1 cellular context compared by ENCODE assay signal in the genomic region with DNA sequence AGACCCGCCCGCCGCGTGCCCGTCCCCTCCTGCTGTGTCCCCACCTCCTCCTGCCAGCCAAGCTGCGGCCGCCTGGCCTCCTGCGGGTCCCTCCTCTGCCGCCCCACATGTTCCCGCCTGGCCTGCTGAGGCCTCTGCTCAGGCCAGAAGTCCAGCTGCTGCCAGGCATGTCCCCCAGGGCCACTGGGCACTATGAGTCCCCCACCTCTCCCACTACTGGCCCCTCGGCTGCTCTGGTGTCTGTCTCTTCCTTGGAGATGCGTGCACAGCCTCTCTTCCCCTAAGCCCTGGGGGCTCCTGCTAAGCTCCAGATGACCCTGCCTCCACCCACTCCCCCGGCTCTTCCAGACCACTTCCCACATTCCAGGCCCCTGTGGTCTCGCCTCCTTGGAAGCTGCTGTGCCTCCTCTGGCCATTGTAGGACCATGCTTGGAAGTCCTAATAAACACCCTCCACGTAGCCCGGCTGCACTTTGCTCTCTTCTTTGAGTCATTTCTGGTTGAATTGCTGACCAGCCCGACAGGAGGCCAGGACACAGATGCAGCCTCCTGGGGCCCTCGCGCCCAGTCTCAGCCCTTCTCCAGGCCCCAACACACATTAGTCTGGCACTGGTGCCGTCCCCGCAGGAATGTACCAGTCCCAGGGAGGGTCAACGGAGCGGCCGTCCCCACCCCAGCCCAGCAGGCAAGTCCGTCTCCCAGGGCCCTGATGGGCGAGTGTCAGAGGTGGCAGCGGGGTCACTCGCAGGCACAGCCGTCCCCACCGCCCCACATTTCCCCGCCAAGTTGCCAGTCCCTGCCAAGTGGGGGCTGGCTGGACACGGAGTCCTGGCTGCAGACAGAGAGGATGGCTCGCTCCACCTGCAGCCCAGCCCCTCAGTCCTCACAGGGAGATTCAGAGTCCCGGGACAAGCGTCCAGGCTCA.
TF ChIP-seq lines count a peak whose summit lies in the region.

No MANE protein-coding gene starts in this region.

TF ChIP-seq in HepG2, 621 proteins besides CTCF, POLR2A, EP300 and RAD21 (continued from another document and continues in another):
- TF ChIP-seq TAF15 (IDR thresholded peaks at IDR 0.05; ENCODE audit: low read depth, low read length, poor library complexity, severe bottlenecking) (no peak), ZNF747 (CRISPR knock-in tag; IDR thresholded peaks at IDR 0.05; ENCODE audit: borderline replicate concordance) (peak; percentile 49; the same call in 1 of the 2 replicates), ELF3 (CRISPR knock-in tag; IDR thresholded peaks at IDR 0.05) (peak; percentile 42; the same call in 1 of the 2 replicates), NCOA5 (CRISPR knock-in tag; IDR thresholded peaks at IDR 0.05) (no peak), RCOR2 (CRISPR knock-in tag; IDR thresholded peaks at IDR 0.05) (no peak), ZNF570 (CRISPR knock-in tag; IDR thresholded peaks at IDR 0.05; ENCODE audit: borderline replicate concordance) (no peak), ZFAT (CRISPR knock-in tag; conservative IDR thresholded peaks at IDR 0.05) (no peak), STAG1 (CRISPR knock-in tag; IDR thresholded peaks at IDR 0.05) (no peak), PLRG1 (conservative IDR thresholded peaks at IDR 0.05) (no peak), ZNF713 (CRISPR knock-in tag; IDR thresholded peaks at IDR 0.05) (0 out of 2 replicates have a peak, but pooled peaks have one; percentile 63), ZNF333 (CRISPR knock-in tag; IDR thresholded peaks at IDR 0.05; ENCODE audit: borderline replicate concordance) (0 out of 2 replicates have a peak, but pooled peaks have one; percentile 6), ISL2 (CRISPR knock-in tag; IDR thresholded peaks at IDR 0.05) (no peak), MTA3 (CRISPR knock-in tag; IDR thresholded peaks at IDR 0.05) (no peak), BCL6 (CRISPR knock-in tag; IDR thresholded peaks at IDR 0.05) (peak; percentile 18; the same call in 1 of the 2 replicates), MTF1 (CRISPR knock-in tag; IDR thresholded peaks at IDR 0.05) (no peak), ZNF136 (CRISPR knock-in tag; IDR thresholded peaks at IDR 0.05; ENCODE audit: low read depth) (no peak), SP1 (IDR thresholded peaks at IDR 0.05) (no peak), SP1 (CRISPR knock-in tag; IDR thresholded peaks at IDR 0.05) (no peak), ZBTB38 (CRISPR knock-in tag; IDR thresholded peaks at IDR 0.05) (peak; percentile 79), ZNF605 (CRISPR knock-in tag; IDR thresholded peaks at IDR 0.05) (no peak), GTF2F1 (IDR thresholded peaks at IDR 0.05; ENCODE audit: low read length) (no peak), MYNN (CRISPR knock-in tag; IDR thresholded peaks at IDR 0.05; ENCODE audit: low read depth) (no peak), GFI1 (CRISPR knock-in tag; IDR thresholded peaks at IDR 0.05; ENCODE audit: borderline replicate concordance) (no peak)
- TF ChIP-seq, protein P1, sequence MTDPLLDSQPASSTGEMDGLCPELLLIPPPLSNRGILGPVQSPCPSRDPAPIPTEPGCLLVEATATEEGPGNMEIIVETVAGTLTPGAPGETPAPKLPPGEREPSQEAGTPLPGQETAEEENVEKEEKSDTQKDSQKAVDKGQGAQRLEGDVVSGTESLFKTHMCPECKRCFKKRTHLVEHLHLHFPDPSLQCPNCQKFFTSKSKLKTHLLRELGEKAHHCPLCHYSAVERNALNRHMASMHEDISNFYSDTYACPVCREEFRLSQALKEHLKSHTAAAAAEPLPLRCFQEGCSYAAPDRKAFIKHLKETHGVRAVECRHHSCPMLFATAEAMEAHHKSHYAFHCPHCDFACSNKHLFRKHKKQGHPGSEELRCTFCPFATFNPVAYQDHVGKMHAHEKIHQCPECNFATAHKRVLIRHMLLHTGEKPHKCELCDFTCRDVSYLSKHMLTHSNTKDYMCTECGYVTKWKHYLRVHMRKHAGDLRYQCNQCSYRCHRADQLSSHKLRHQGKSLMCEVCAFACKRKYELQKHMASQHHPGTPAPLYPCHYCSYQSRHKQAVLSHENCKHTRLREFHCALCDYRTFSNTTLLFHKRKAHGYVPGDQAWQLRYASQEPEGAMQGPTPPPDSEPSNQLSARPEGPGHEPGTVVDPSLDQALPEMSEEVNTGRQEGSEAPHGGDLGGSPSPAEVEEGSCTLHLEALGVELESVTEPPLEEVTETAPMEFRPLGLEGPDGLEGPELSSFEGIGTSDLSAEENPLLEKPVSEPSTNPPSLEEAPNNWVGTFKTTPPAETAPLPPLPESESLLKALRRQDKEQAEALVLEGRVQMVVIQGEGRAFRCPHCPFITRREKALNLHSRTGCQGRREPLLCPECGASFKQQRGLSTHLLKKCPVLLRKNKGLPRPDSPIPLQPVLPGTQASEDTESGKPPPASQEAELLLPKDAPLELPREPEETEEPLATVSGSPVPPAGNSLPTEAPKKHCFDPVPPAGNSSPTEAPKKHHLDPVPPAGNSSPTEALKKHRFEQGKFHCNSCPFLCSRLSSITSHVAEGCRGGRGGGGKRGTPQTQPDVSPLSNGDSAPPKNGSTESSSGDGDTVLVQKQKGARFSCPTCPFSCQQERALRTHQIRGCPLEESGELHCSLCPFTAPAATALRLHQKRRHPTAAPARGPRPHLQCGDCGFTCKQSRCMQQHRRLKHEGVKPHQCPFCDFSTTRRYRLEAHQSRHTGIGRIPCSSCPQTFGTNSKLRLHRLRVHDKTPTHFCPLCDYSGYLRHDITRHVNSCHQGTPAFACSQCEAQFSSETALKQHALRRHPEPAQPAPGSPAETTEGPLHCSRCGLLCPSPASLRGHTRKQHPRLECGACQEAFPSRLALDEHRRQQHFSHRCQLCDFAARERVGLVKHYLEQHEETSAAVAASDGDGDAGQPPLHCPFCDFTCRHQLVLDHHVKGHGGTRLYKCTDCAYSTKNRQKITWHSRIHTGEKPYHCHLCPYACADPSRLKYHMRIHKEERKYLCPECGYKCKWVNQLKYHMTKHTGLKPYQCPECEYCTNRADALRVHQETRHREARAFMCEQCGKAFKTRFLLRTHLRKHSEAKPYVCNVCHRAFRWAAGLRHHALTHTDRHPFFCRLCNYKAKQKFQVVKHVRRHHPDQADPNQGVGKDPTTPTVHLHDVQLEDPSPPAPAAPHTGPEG (CRISPR knock-in tag; IDR thresholded peaks at IDR 0.05): peak; percentile 46; the same call in 1 of the 2 replicates
- TF ChIP-seq, protein P2, sequence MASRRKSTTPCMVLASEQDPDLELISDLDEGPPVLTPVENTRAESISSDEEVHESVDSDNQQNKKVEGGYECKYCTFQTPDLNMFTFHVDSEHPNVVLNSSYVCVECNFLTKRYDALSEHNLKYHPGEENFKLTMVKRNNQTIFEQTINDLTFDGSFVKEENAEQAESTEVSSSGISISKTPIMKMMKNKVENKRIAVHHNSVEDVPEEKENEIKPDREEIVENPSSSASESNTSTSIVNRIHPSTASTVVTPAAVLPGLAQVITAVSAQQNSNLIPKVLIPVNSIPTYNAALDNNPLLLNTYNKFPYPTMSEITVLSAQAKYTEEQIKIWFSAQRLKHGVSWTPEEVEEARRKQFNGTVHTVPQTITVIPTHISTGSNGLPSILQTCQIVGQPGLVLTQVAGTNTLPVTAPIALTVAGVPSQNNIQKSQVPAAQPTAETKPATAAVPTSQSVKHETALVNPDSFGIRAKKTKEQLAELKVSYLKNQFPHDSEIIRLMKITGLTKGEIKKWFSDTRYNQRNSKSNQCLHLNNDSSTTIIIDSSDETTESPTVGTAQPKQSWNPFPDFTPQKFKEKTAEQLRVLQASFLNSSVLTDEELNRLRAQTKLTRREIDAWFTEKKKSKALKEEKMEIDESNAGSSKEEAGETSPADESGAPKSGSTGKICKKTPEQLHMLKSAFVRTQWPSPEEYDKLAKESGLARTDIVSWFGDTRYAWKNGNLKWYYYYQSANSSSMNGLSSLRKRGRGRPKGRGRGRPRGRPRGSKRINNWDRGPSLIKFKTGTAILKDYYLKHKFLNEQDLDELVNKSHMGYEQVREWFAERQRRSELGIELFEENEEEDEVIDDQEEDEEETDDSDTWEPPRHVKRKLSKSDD (CRISPR knock-in tag; IDR thresholded peaks at IDR 0.05; ENCODE audit: low read depth): no peak
- TF ChIP-seq, protein P3, sequence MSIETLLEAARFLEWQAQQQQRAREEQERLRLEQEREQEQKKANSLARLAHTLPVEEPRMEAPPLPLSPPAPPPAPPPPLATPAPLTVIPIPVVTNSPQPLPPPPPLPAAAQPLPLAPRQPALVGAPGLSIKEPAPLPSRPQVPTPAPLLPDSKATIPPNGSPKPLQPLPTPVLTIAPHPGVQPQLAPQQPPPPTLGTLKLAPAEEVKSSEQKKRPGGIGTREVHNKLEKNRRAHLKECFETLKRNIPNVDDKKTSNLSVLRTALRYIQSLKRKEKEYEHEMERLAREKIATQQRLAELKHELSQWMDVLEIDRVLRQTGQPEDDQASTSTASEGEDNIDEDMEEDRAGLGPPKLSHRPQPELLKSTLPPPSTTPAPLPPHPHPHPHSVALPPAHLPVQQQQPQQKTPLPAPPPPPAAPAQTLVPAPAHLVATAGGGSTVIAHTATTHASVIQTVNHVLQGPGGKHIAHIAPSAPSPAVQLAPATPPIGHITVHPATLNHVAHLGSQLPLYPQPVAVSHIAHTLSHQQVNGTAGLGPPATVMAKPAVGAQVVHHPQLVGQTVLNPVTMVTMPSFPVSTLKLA (IDR thresholded peaks at IDR 0.05): no peak
- TF ChIP-seq, protein P4, sequence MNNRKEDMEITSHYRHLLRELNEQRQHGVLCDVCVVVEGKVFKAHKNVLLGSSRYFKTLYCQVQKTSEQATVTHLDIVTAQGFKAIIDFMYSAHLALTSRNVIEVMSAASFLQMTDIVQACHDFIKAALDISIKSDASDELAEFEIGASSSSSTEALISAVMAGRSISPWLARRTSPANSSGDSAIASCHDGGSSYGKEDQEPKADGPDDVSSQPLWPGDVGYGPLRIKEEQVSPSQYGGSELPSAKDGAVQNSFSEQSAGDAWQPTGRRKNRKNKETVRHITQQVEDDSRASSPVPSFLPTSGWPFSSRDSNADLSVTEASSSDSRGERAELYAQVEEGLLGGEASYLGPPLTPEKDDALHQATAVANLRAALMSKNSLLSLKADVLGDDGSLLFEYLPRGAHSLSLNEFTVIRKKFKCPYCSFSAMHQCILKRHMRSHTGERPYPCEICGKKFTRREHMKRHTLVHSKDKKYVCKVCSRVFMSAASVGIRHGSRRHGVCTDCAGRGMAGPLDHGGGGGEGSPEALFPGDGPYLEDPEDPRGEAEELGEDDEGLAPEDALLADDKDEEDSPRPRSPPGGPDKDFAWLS (CRISPR knock-in tag; IDR thresholded peaks at IDR 0.05; ENCODE audit: borderline replicate concordance): no peak
- TF ChIP-seq, protein P5, sequence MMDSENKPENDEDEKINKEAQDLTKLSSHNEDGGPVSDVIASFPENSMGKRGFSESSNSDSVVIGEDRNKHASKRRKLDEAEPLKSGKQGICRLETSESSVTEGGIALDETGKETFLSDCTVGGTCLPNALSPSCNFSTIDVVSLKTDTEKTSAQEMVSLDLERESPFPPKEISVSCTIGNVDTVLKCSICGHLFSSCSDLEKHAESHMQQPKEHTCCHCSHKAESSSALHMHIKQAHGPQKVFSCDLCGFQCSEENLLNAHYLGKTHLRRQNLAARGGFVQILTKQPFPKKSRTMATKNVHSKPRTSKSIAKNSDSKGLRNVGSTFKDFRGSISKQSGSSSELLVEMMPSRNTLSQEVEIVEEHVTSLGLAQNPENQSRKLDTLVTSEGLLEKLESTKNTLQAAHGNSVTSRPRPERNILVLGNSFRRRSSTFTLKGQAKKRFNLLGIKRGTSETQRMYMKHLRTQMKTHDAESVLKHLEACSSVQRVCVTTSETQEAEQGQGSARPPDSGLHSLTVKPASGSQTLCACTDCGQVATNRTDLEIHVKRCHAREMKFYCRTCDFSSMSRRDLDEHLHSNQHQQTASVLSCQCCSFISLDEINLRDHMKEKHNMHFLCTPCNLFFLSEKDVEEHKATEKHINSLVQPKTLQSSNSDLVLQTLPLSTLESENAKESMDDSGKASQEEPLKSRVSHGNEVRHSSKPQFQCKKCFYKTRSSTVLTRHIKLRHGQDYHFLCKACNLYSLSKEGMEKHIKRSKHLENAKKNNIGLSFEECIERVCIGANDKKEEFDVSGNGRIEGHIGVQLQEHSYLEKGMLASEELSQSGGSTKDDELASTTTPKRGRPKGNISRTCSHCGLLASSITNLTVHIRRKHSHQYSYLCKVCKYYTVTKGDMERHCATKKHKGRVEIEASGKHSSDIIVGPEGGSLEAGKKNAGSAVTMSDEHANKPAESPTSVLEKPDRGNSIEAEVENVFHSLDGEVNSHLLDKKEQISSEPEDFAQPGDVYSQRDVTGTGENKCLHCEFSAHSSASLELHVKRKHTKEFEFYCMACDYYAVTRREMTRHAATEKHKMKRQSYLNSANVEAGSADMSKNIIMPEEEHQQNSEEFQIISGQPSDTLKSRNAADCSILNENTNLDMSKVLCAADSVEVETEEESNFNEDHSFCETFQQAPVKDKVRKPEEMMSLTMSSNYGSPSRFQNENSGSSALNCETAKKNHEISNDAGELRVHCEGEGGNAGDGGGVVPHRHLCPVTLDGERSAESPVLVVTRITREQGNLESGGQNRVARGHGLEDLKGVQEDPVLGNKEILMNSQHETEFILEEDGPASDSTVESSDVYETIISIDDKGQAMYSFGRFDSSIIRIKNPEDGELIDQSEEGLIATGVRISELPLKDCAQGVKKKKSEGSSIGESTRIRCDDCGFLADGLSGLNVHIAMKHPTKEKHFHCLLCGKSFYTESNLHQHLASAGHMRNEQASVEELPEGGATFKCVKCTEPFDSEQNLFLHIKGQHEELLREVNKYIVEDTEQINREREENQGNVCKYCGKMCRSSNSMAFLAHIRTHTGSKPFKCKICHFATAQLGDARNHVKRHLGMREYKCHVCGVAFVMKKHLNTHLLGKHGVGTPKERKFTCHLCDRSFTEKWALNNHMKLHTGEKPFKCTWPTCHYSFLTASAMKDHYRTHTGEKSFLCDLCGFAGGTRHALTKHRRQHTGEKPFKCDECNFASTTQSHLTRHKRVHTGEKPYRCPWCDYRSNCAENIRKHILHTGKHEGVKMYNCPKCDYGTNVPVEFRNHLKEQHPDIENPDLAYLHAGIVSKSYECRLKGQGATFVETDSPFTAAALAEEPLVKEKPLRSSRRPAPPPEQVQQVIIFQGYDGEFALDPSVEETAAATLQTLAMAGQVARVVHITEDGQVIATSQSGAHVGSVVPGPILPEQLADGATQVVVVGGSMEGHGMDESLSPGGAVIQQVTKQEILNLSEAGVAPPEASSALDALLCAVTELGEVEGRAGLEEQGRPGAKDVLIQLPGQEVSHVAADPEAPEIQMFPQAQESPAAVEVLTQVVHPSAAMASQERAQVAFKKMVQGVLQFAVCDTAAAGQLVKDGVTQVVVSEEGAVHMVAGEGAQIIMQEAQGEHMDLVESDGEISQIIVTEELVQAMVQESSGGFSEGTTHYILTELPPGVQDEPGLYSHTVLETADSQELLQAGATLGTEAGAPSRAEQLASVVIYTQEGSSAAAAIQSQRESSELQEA (CRISPR knock-in tag; IDR thresholded peaks at IDR 0.05; ENCODE audit: not compliant biosample characterization): no peak
- TF ChIP-seq, protein P6, sequence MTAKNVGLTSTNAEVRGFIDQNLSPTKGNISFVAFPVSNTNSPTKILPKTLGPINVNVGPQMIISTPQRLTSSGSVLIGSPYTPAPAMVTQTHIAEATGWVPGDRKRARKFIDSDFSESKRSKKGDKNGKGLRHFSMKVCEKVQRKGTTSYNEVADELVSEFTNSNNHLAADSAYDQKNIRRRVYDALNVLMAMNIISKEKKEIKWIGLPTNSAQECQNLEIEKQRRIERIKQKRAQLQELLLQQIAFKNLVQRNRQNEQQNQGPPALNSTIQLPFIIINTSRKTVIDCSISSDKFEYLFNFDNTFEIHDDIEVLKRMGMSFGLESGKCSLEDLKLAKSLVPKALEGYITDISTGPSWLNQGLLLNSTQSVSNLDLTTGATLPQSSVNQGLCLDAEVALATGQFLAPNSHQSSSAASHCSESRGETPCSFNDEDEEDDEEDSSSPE (CRISPR knock-in tag; IDR thresholded peaks at IDR 0.05): peak; percentile 47; the same call in 1 of the 2 replicates
